2 cellular contexts compared by ENCODE assay signal in the genomic region with DNA sequence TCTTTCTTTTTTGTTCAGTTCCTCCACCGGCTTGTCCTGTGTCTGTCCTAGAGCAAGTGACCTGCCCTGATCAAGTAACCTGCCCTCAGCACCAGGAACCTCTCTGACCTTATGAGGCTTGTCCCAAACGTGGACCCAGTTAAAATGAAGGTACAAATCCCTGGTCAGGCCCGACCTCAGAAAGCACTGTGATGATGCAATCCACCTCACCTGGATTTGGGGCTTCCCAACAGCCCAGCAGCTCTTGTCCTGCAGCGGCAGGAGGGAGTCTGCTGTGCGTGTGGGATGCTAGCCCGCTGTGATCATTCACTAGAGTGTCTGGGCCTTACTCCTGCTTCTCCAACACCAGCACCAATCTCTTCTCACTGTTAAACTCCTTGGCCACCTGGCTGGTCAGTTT.
TF ChIP-seq lines count a peak whose summit lies in the region.

No MANE protein-coding gene starts in this region.

TF ChIP-seq in HepG2, 621 proteins besides CTCF, POLR2A, EP300 and RAD21:
- TF ChIP-seq XBP1 (CRISPR knock-in tag; IDR thresholded peaks at IDR 0.05) (no peak), CEBPB (IDR thresholded peaks at IDR 0.05; ENCODE audit: borderline replicate concordance, low read depth, low read length) (peak; percentile 74; the same call in 1 of the 2 replicates), ATF7 (IDR thresholded peaks at IDR 0.05) (peak; percentile 47; the same call in 1 of the 2 replicates), ATF7 (CRISPR knock-in tag; IDR thresholded peaks at IDR 0.05) (no peak), HOXD1 (CRISPR knock-in tag; IDR thresholded peaks at IDR 0.05) (no peak), CC2D1A (CRISPR knock-in tag; IDR thresholded peaks at IDR 0.05) (no peak), ZNF766 (CRISPR knock-in tag; IDR thresholded peaks at IDR 0.05; ENCODE audit: borderline replicate concordance) (no peak)

TF ChIP-seq in WTC11, 78 proteins besides CTCF, POLR2A, EP300 and RAD21:
- TF ChIP-seq, protein P1, sequence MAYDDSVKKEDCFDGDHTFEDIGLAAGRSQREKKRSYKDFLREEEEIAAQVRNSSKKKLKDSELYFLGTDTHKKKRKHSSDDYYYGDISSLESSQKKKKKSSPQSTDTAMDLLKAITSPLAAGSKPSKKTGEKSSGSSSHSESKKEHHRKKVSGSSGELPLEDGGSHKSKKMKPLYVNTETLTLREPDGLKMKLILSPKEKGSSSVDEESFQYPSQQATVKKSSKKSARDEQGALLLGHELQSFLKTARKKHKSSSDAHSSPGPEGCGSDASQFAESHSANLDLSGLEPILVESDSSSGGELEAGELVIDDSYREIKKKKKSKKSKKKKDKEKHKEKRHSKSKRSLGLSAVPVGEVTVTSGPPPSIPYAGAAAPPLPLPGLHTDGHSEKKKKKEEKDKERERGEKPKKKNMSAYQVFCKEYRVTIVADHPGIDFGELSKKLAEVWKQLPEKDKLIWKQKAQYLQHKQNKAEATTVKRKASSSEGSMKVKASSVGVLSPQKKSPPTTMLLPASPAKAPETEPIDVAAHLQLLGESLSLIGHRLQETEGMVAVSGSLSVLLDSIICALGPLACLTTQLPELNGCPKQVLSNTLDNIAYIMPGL (CRISPR knock-in tag; IDR thresholded peaks at IDR 0.05): no peak
- TF ChIP-seq, protein P2, sequence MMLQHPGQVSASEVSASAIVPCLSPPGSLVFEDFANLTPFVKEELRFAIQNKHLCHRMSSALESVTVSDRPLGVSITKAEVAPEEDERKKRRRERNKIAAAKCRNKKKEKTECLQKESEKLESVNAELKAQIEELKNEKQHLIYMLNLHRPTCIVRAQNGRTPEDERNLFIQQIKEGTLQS (CRISPR knock-in tag; conservative IDR thresholded peaks at IDR 0.05): 0 out of 2 replicates have a peak, but pooled peaks have one; percentile 53
